In genomic region chr3:3800076-3800448, GRCh38 we compare ENCODE assay signal across 8 cellular contexts. TPM values are rescaled to one million over a fixed set of nuclear protein-coding genes. Genes with fewer than 3 reads are reported as not detected.
A peak's percentile ranks its signal among the peaks of the same experiment; 100 is the strongest.
DNase-seq lines count a peak whose midpoint lies in the region; ATAC-seq and TF ChIP-seq lines count a peak whose summit lies in the region.

No MANE protein-coding gene starts in this region.

- H3K9me3 ChIP-seq in DND-41 (ENCODE audit: insufficient read depth, low read length, severe bottlenecking): no peaks in the 10 kb centered on the region
- no peaks in the 10 kb centered on the region for H3K9me3 ChIP-seq in SK-N-MC (ENCODE audit: low read depth, low read length)

- H3K4me3 ChIP-seq in DND-41 (ENCODE audit: low read depth in 1 of 2, low read length in 2 of 2) (peak overlapping the region; percentile 10 to 53; a peak in 3 of 4 replicates), SK-N-MC (0 out of 2 replicates have a peak overlapping the region, but pooled peaks have one; percentile 28)

- ATAC-seq in DND-41 (ENCODE audit: insufficient read depth, low read depth) (no peak), foreskin keratinocyte (peak; percentile 24), GM19324 (IDR thresholded peaks at IDR 0.05; ENCODE audit: low FRiP score, unreplicated experiment) (no peak), HG03432 (IDR thresholded peaks at IDR 0.05; ENCODE audit: unreplicated experiment) (no peak)

- peak overlapping the region; percentile 52 for H3K9ac ChIP-seq in DND-41 (ENCODE audit: low read depth, low read length)
- H3K9ac ChIP-seq in SK-N-MC (ENCODE audit: insufficient read length): no peak overlapping the region

- DNase-seq in DND-41 (no peak), SK-N-MC (ENCODE audit: low read depth, low spot score) (no peak), foreskin keratinocyte (no peak), occipital lobe (lab: John Stamatoyannopoulos, UW) (peak; percentile 23)
- DNase-seq in NK-92 treated with Interleukin-12 subunit alpha and Interleukin-12 subunit beta, amount 100 ng/mL, for 24 hours (lab: John Stamatoyannopoulos, UW): no peak
- DNase-seq in activated effector memory CD4-positive, alpha-beta T cell treated with Interleukin-2 at 50 U/mL for 16 hours: no peak

- H3K36me3 ChIP-seq in DND-41 (ENCODE audit: insufficient read depth, low read length) (no peaks in the 10 kb centered on the region), SK-N-MC (ENCODE audit: insufficient read depth, low read length) (no peaks in the 10 kb centered on the region)

- H3K27ac ChIP-seq in DND-41 (ENCODE audit: low read length) (no peak overlapping the region), SK-N-MC (no peak overlapping the region), foreskin keratinocyte (no peak overlapping the region)

- no peaks in the 10 kb centered on the region for H4K20me1 ChIP-seq in DND-41 (ENCODE audit: insufficient read depth, low read length)

- H3K4me1 ChIP-seq in DND-41 (ENCODE audit: insufficient read depth, low read length) (peaks cover 6% of the 10 kb centered on the region; the same call in 1 of the 2 replicates), foreskin keratinocyte (no peaks in the 10 kb centered on the region)

- H3K79me2 ChIP-seq in DND-41 (ENCODE audit: insufficient read depth, low read length): no peaks in the 10 kb centered on the region

- H3K4me2 ChIP-seq in DND-41 (ENCODE audit: insufficient read depth, low read length): peak overlapping the region; percentile 71

- H3K27me3 ChIP-seq in DND-41 (ENCODE audit: insufficient read depth, low read length, poor library complexity) (peaks cover 22% of the 10 kb centered on the region), foreskin keratinocyte (peaks cover 77% of the 10 kb centered on the region)

- peak overlapping the region; percentile 58; the same call in 1 of the 2 replicates for H2AFZ ChIP-seq in DND-41 (ENCODE audit: low read depth, low read length)

- no peak for TF ChIP-seq CTCF in DND-41 (IDR thresholded peaks at IDR 0.05; ENCODE audit: borderline replicate concordance, extremely low read depth, low read length, poor library complexity, severe bottlenecking)
- TF ChIP-seq CTCF in foreskin keratinocyte (conservative IDR thresholded peaks at IDR 0.05): no peak

RNA-seq across cellular contexts. Expression of gene LRRN1, which starts 0.8 kb away (rescaled TPM):
- total RNA-seq in foreskin keratinocyte (0.04 TPM in 1 of 2 replicates, not detected in the other), occipital lobe (21.4 TPM)
- polyA plus RNA-seq in foreskin keratinocyte: 0.02 TPM in 2 replicates

Comparison
In these comparisons a context has a peak if more than half of its experiments do, and no peak if none do; other contexts are left out.
1. RNA of gene LRRN1, which starts 0.8 kb away (total RNA-seq): 21.4 TPM in occipital lobe (single experiment); 0.04 TPM in foreskin keratinocyte; every median in the first group is over 10 times any median in the second.